32 cellular contexts compared by ENCODE assay signal in genomic region chr1:11145741-11146140, GRCh38. TPM values are rescaled to one million over a fixed set of nuclear protein-coding genes. Genes with fewer than 3 reads are reported as not detected.
"Had no signal": no experiment of that assay in that cellular context is flagged by ENCODE, and none has a peak within 500 bp of the region (broad histone marks: within the 10 kb centered on the region; RNA-seq: fewer than 3 reads in every experiment).

No MANE protein-coding gene starts in this region.

- H3K4me1 Mint-ChIP-seq: endodermal cell, memory B cell, natural killer cell had no signal

- H3K4me1 ChIP-seq: colonic mucosa had no signal

- H3K4me3 ChIP-seq: colonic mucosa, esophagus squamous epithelium, gastrocnemius medialis, heart right ventricle, lower lobe of right lung had no signal

- H3K27ac ChIP-seq: colonic mucosa, epithelial cell of prostate, esophagus squamous epithelium, gastrocnemius medialis, heart right ventricle, lower lobe of right lung had no signal

- H3K9me3 Mint-ChIP-seq: dendritic cell treated with granulocyte-macrophage colony-stimulating factor and Interleukin-4, amounts not matched to agents 40 ng/mL and 50 ng/mL, for 4 days; effector memory CD8-positive, alpha-beta T cell; endodermal cell; memory B cell; naive thymus-derived CD4-positive, alpha-beta T cell; natural killer cell had no signal

- H3K27me3 Mint-ChIP-seq: dendritic cell treated with granulocyte-macrophage colony-stimulating factor and Interleukin-4, amounts not matched to agents 40 ng/mL and 50 ng/mL, for 4 days; effector memory CD8-positive, alpha-beta T cell; memory B cell; naive thymus-derived CD4-positive, alpha-beta T cell had no signal

- H3K9me3 ChIP-seq: colonic mucosa, esophagus squamous epithelium, gastrocnemius medialis, heart right ventricle, lower lobe of right lung had no signal

- H3K27me3 ChIP-seq: colonic mucosa, esophagus squamous epithelium, gastrocnemius medialis, heart right ventricle had no signal

- DNase-seq: colonic mucosa; cortex of kidney; effector CD8-positive, alpha-beta T cell; effector memory CD8-positive, alpha-beta T cell; endodermal cell; erythroblast; esophagus squamous epithelium; foreskin fibroblast; foreskin melanocyte; gastrocnemius medialis; glutamatergic neuron; head of caudate nucleus; heart right ventricle; hippocampal formation; left colon; left ventricle myocardium superior; lower lobe of right lung; mesendoderm; midbrain; naive thymus-derived CD4-positive, alpha-beta T cell; natural killer cell had no signal

- ATAC-seq: effector memory CD8-positive, alpha-beta T cell; esophagus mucosa; gastrocnemius medialis; heart right ventricle; left colon; left lobe of liver; left ventricle myocardium superior; lower lobe of right lung; naive thymus-derived CD4-positive, alpha-beta T cell; natural killer cell had no signal

- H3K27ac Mint-ChIP-seq: dendritic cell treated with granulocyte-macrophage colony-stimulating factor and Interleukin-4, amounts not matched to agents 40 ng/mL and 50 ng/mL, for 4 days; effector memory CD8-positive, alpha-beta T cell; memory B cell; naive thymus-derived CD4-positive, alpha-beta T cell; natural killer cell had no signal

- H3K4me3 Mint-ChIP-seq: dendritic cell treated with granulocyte-macrophage colony-stimulating factor and Interleukin-4, amounts not matched to agents 40 ng/mL and 50 ng/mL, for 4 days; effector memory CD8-positive, alpha-beta T cell; endodermal cell; memory B cell; naive thymus-derived CD4-positive, alpha-beta T cell; natural killer cell had no signal

RNA-seq across cellular contexts. Expression of gene ANGPTL7, which starts 43.4 kb away (rescaled TPM):
- total RNA-seq: dermis microvascular lymphatic vessel endothelial cell; endodermal cell; esophagus mucosa; glomerular endothelial cell; kidney epithelial cell; left lobe of liver; lung microvascular endothelial cell; mononuclear cell; naive thymus-derived CD4-positive, alpha-beta T cell; natural killer cell had no signal
- polyA plus RNA-seq: keratinocyte; naive thymus-derived CD4-positive, alpha-beta T cell had no signal
